In the genomic region with DNA sequence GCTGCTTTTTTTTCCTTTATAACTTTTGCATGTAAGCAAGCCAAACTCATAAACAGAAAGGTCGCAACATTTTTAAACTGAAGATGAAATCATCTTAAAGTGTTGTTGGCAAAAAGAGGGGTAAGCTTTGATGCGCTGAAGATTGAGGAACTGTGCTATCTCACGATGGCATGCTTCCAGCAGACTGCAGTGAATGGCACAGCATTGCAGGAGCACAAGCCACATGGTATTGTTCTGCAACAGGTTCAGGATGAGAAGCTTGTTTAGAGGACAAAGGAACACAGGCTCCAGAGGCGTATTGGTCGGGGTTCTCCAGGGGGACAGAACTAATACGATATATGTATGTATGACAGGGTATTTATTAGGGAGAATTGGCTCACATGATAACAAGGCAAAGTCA, we compare ENCODE assay signal across 2 cellular contexts.
TF ChIP-seq lines count a peak whose summit lies in the region.

No MANE protein-coding gene starts in this region.

TF ChIP-seq in HEK293, 187 proteins besides CTCF, POLR2A, EP300 and RAD21:
- TF ChIP-seq SCRT2 (tag by site-specific recombination; IDR thresholded peaks at IDR 0.05): peak; percentile 66
- TF ChIP-seq ZFP41 (tag by site-specific recombination; IDR thresholded peaks at IDR 0.05; ENCODE audit: borderline replicate concordance): no peak
- TF ChIP-seq ZNF140 (tag by site-specific recombination; IDR thresholded peaks at IDR 0.05): no peak
- peak; percentile 28; the same call in 1 of the 2 replicates for TF ChIP-seq SCRT1 (tag by site-specific recombination; IDR thresholded peaks at IDR 0.05; ENCODE audit: borderline replicate concordance)
- TF ChIP-seq ZNF677 (tag by site-specific recombination; IDR thresholded peaks at IDR 0.05): no peak
- TF ChIP-seq ZNF670 (tag by site-specific recombination; IDR thresholded peaks at IDR 0.05; ENCODE audit: low read depth): no peak
- TF ChIP-seq ZNF530 (tag by site-specific recombination; IDR thresholded peaks at IDR 0.05; ENCODE audit: low read depth): no peak
- no peak for TF ChIP-seq BCL11A (tag by site-specific recombination; IDR thresholded peaks at IDR 0.05; ENCODE audit: low read depth)
- TF ChIP-seq ZNF473 (tag by site-specific recombination; IDR thresholded peaks at IDR 0.05): no peak

TF ChIP-seq in GM12878, 131 proteins besides CTCF, POLR2A, EP300 and RAD21:
- TF ChIP-seq, protein P1, sequence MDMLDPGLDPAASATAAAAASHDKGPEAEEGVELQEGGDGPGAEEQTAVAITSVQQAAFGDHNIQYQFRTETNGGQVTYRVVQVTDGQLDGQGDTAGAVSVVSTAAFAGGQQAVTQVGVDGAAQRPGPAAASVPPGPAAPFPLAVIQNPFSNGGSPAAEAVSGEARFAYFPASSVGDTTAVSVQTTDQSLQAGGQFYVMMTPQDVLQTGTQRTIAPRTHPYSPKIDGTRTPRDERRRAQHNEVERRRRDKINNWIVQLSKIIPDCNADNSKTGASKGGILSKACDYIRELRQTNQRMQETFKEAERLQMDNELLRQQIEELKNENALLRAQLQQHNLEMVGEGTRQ (IDR thresholded peaks at IDR 0.05; ENCODE audit: borderline replicate concordance, low read depth, low read length): no peak
- TF ChIP-seq CHD1 (IDR thresholded peaks at IDR 0.05; ENCODE audit: low read depth, low read length) (no peak), SPI1 (IDR thresholded peaks at IDR 0.05; ENCODE audit: borderline replicate concordance, insufficient read depth, low read depth, low read length) (peak; percentile 18; the same call in 1 of the 2 replicates), ZZZ3 (IDR thresholded peaks at IDR 0.05; ENCODE audit: control insufficient read depth, insufficient read length, low read depth) (no peak), BRCA1 (IDR thresholded peaks at IDR 0.05; ENCODE audit: low read depth, low read length) (no peak)
- TF ChIP-seq, protein P2, sequence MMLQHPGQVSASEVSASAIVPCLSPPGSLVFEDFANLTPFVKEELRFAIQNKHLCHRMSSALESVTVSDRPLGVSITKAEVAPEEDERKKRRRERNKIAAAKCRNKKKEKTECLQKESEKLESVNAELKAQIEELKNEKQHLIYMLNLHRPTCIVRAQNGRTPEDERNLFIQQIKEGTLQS (IDR thresholded peaks at IDR 0.05; ENCODE audit: borderline replicate concordance, extremely low read depth, low read depth, low read length): no peak
- TF ChIP-seq, protein P3, sequence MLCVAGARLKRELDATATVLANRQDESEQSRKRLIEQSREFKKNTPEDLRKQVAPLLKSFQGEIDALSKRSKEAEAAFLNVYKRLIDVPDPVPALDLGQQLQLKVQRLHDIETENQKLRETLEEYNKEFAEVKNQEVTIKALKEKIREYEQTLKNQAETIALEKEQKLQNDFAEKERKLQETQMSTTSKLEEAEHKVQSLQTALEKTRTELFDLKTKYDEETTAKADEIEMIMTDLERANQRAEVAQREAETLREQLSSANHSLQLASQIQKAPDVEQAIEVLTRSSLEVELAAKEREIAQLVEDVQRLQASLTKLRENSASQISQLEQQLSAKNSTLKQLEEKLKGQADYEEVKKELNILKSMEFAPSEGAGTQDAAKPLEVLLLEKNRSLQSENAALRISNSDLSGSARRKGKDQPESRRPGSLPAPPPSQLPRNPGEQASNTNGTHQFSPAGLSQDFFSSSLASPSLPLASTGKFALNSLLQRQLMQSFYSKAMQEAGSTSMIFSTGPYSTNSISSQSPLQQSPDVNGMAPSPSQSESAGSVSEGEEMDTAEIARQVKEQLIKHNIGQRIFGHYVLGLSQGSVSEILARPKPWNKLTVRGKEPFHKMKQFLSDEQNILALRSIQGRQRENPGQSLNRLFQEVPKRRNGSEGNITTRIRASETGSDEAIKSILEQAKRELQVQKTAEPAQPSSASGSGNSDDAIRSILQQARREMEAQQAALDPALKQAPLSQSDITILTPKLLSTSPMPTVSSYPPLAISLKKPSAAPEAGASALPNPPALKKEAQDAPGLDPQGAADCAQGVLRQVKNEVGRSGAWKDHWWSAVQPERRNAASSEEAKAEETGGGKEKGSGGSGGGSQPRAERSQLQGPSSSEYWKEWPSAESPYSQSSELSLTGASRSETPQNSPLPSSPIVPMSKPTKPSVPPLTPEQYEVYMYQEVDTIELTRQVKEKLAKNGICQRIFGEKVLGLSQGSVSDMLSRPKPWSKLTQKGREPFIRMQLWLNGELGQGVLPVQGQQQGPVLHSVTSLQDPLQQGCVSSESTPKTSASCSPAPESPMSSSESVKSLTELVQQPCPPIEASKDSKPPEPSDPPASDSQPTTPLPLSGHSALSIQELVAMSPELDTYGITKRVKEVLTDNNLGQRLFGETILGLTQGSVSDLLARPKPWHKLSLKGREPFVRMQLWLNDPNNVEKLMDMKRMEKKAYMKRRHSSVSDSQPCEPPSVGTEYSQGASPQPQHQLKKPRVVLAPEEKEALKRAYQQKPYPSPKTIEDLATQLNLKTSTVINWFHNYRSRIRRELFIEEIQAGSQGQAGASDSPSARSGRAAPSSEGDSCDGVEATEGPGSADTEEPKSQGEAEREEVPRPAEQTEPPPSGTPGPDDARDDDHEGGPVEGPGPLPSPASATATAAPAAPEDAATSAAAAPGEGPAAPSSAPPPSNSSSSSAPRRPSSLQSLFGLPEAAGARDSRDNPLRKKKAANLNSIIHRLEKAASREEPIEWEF (IDR thresholded peaks at IDR 0.05; ENCODE audit: insufficient replicate concordance, low read depth, low read length): no peak
